Comparison of ENCODE assay signal across 10 cellular contexts in the genomic region with DNA sequence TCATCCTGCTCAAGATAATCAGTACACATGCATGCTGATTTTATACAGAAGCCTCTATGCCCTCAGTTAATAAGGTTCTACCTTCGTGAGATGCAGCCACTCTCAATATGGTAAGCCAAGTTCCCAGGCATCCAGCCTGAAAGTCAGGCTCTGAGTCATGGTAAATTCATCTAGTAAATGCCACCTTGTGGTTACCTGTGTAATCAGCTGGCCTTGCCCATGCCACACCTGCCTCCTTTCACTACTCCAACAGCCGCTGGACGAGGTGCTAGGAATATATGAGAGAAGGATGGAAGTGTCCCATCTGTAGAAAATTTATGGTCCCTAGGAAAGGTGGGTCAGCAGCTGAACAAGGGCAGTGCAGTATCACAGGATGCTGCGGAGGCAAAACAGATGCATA.
DNase-seq lines count a peak whose midpoint lies in the region; ATAC-seq, FAIRE-seq and TF ChIP-seq lines count a peak whose summit lies in the region.
"Had no signal": no experiment of that assay in that cellular context is flagged by ENCODE, and none has a peak within 500 bp of the region (broad histone marks: within the 10 kb centered on the region; RNA-seq: fewer than 3 reads in every experiment).

No MANE protein-coding gene starts in this region.

- H3K36me3 ChIP-seq in spleen = peaks cover 0 to 51% (median 4%) of the 10 kb centered on the region in 6 donors
- no peaks in the 10 kb centered on the region for H3K36me3 ChIP-seq in neural progenitor cell

- no peaks in the 10 kb centered on the region for H4K20me1 ChIP-seq in neural progenitor cell (ENCODE audit: low read depth)

- TF ChIP-seq CTCF in C4-2B (conservative IDR thresholded peaks at IDR 0.05) (peak; percentile 71), activated B cell treated with CpG ODN at 0.5 μM for 24 hours (IDR thresholded peaks at IDR 0.05) (no peak), spleen (IDR thresholded peaks at IDR 0.05 in 8 of 11, conservative IDR thresholded peaks at IDR 0.05 in 3 of 11) (peak in 5 of 11 experiments; percentile 17 to 41 (median 26)), neural progenitor cell (IDR thresholded peaks at IDR 0.05) (no peak)

- H3K79me2 ChIP-seq in neural progenitor cell (ENCODE audit: low read depth) = no peaks in the 10 kb centered on the region

- no peak overlapping the region for H3K4me3 Mint-ChIP-seq in activated B cell treated with CpG ODN at 0.5 μM for 24 hours
- no peak overlapping the region for H3K4me3 Mint-ChIP-seq in neural progenitor cell

- TF ChIP-seq POLR2A in spleen (IDR thresholded peaks at IDR 0.05) = no peak

- WGBS in spleen, 5 donors = 89 to 94% (median 91%) methylated on average over 4 of the region's 4 CpGs

- no peak overlapping the region for H3K4me2 ChIP-seq in neural progenitor cell

- POLR2A ChIA-PET in activated B cell treated with CpG ODN at 0.5 μM for 24 hours (lab: Charles Lee) = interaction anchor here (0.6 kb wide), 1 partner anchor 246 kb away, joined by 3 read pairs; no protein-coding TSS in a partner anchor

- no peaks in the 10 kb centered on the region for H3K9me3 ChIP-seq in spleen
- no peaks in the 10 kb centered on the region for H3K9me3 ChIP-seq in neural progenitor cell (ENCODE audit: low read depth)

- no peak overlapping the region for H2AFZ ChIP-seq in neural progenitor cell (replicated peaks)

- peaks cover 12% of the 10 kb centered on the region for H3K36me3 Mint-ChIP-seq in activated B cell treated with CpG ODN at 0.5 μM for 24 hours (ENCODE audit: low read depth)
- no peaks in the 10 kb centered on the region for H3K36me3 Mint-ChIP-seq in neural progenitor cell

- H3K27ac Mint-ChIP-seq in activated B cell treated with CpG ODN at 0.5 μM for 24 hours = no peak overlapping the region
- H3K27ac Mint-ChIP-seq in neural progenitor cell = no peak overlapping the region

- FAIRE-seq in HTR-8/SVneo (lab: Jason Lieb, UNC) = peak; percentile 52

- intact Hi-C loops in activated B cell treated with CpG ODN at 0.5 μM for 24 hours (cut with micrococcal nuclease) = loop anchor here (1.0 to 2.0 kb wide), 3 partner anchors 214 to 305 kb away; no protein-coding TSS in a partner anchor
- intact Hi-C loops in spleen (cut with DNase I; ENCODE audit: low total_unique reads) = no loop called here

- H3K4me1 ChIP-seq in spleen (no peaks in the 10 kb centered on the region), neural progenitor cell (no peaks in the 10 kb centered on the region)

- no peaks in the 10 kb centered on the region for H3K27me3 ChIP-seq in spleen (replicated peaks in 1 of 7)
- no peaks in the 10 kb centered on the region for H3K27me3 ChIP-seq in neural progenitor cell

- H3K27ac ChIP-seq in C4-2B = no peak overlapping the region
- H3K27ac ChIP-seq in spleen = no peak overlapping the region
- H3K27ac ChIP-seq in neural progenitor cell = no peak overlapping the region

- ATAC-seq in activated B cell treated with CpG ODN at 0.5 μM for 24 hours (ENCODE audit: low read depth) (peak; percentile 54), HG02870 (IDR thresholded peaks at IDR 0.05; ENCODE audit: unreplicated experiment) (no peak)

- H3F3A ChIP-seq in neural progenitor cell (ENCODE audit: low read depth) = no peaks in the 10 kb centered on the region

- no peak overlapping the region for H3K9ac ChIP-seq in neural progenitor cell

- CTCF ChIA-PET in activated B cell treated with CpG ODN at 0.5 μM for 24 hours (lab: Charles Lee) = interaction anchor here (0.6 to 3.9 kb wide), 8 partner anchors 12 to 305 kb away, joined by 3 to 23 read pairs (median 3); no protein-coding TSS in a partner anchor

- H3K27me3 Mint-ChIP-seq in activated B cell treated with CpG ODN at 0.5 μM for 24 hours (no peaks in the 10 kb centered on the region), neural progenitor cell (ENCODE audit: insufficient read depth, low read depth) (no peaks in the 10 kb centered on the region)

- DNase-seq in HTR-8/SVneo (ENCODE audit: insufficient read length, low spot score) (no peak), activated B cell treated with CpG ODN at 0.5 μM for 24 hours (no peak), left kidney (ENCODE audit: low read depth, low spot score) (peak; percentile 62), spleen (no peak), neural progenitor cell (ENCODE audit: low spot score) (no peak)
- no peak for DNase-seq in activated CD8-positive, alpha-beta memory T cell treated with anti-CD3 and anti-CD28 coated beads for 24 hours
- DNase-seq: DND-41, SHP77 treated with DMSO at 0.1 percent for 48 hours had no signal

- H3K9me3 Mint-ChIP-seq in activated B cell treated with CpG ODN at 0.5 μM for 24 hours (no peaks in the 10 kb centered on the region), neural progenitor cell (no peaks in the 10 kb centered on the region)

- H3K4me1 Mint-ChIP-seq in activated B cell treated with CpG ODN at 0.5 μM for 24 hours = no peaks in the 10 kb centered on the region
- no peaks in the 10 kb centered on the region for H3K4me1 Mint-ChIP-seq in neural progenitor cell

- H3K4me3 ChIP-seq in spleen (no peak overlapping the region), neural progenitor cell (no peak overlapping the region)
